Comparison of ENCODE assay signal across 8 cellular contexts in genomic region chr9:127396808-127397721, GRCh38. TPM values are rescaled to one million over a fixed set of nuclear protein-coding genes. Genes with fewer than 3 reads are reported as not detected.
A peak's percentile ranks its signal among the peaks of the same experiment; 100 is the strongest.
DNase-seq lines count a peak whose midpoint lies in the region; ATAC-seq and TF ChIP-seq lines count a peak whose summit lies in the region.

A gene with protein sequence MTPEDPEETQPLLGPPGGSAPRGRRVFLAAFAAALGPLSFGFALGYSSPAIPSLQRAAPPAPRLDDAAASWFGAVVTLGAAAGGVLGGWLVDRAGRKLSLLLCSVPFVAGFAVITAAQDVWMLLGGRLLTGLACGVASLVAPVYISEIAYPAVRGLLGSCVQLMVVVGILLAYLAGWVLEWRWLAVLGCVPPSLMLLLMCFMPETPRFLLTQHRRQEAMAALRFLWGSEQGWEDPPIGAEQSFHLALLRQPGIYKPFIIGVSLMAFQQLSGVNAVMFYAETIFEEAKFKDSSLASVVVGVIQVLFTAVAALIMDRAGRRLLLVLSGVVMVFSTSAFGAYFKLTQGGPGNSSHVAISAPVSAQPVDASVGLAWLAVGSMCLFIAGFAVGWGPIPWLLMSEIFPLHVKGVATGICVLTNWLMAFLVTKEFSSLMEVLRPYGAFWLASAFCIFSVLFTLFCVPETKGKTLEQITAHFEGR (plus strand): TSS chr9:127397169. CDS start chr9:127397231, 62 bp downstream.

- peaks cover 4% of the 10 kb centered on the region for H3K36me3 Mint-ChIP-seq in progenitor cell of endocrine pancreas (ENCODE audit: insufficient read depth)

- H3K27me3 Mint-ChIP-seq in progenitor cell of endocrine pancreas, result no peaks in the 10 kb centered on the region

- H3K27ac ChIP-seq in upper lobe of right lung, result peak within 1 kb of the TSS; percentile 86

- H3K27me3 ChIP-seq in upper lobe of right lung, result no peaks in the 10 kb centered on the region

- H3K4me1 ChIP-seq in upper lobe of right lung, result peaks cover 16% of the 10 kb centered on the region

- H3K27ac Mint-ChIP-seq in progenitor cell of endocrine pancreas, result peak within 1 kb of the TSS; percentile 90

- no peaks in the 10 kb centered on the region for H3K9me3 Mint-ChIP-seq in progenitor cell of endocrine pancreas (ENCODE audit: low read depth)

- H3K4me1 Mint-ChIP-seq in progenitor cell of endocrine pancreas (ENCODE audit: low read depth), result peaks cover 17% of the 10 kb centered on the region

- peak; percentile 93 for ATAC-seq in HG02759 (IDR thresholded peaks at IDR 0.05; ENCODE audit: unreplicated experiment)
- ATAC-seq in left ventricle myocardium superior, result peak; percentile 97
- ATAC-seq in upper lobe of right lung, result peak; percentile 95

- intact Hi-C loops in left ventricle myocardium superior (cut with micrococcal nuclease), result no loop called here
- intact Hi-C loops in upper lobe of right lung (cut with DNase I), result loop anchor here (10.0 kb wide), 1 partner anchor 182 kb away; no protein-coding TSS in a partner anchor

- TF ChIP-seq CTCF in GM12873 (IDR thresholded peaks at IDR 0.05; ENCODE audit: insufficient read depth, low read depth, low read length, missing control alignments), result peak; percentile 11
- TF ChIP-seq CTCF in progenitor cell of endocrine pancreas (IDR thresholded peaks at IDR 0.05; ENCODE audit: unreplicated experiment), result peak; percentile 43
- TF ChIP-seq CTCF in upper lobe of right lung (IDR thresholded peaks at IDR 0.05), result no peak

- H3K36me3 ChIP-seq in upper lobe of right lung, result no peaks in the 10 kb centered on the region

- H3K4me3 ChIP-seq in upper lobe of right lung, result peak within 1 kb of the TSS; percentile 85

- no peaks in the 10 kb centered on the region for H3K9me3 ChIP-seq in upper lobe of right lung

- peak within 1 kb of the TSS; percentile 82 for H3K4me3 Mint-ChIP-seq in progenitor cell of endocrine pancreas (ENCODE audit: low read depth)

- DNase-seq in NCI-H146 (lab: John Stamatoyannopoulos, UW) (peak; percentile 99), T-helper 2 cell (peak; percentile 78 to 99 (median 90)), anterior cingulate cortex (lab: John Stamatoyannopoulos, UW) (peak; percentile 84 to 100 (median 99)), left ventricle myocardium superior (peak; percentile 98), progenitor cell of endocrine pancreas (ENCODE audit: low spot score, unreplicated experiment) (peak; percentile 98), upper lobe of right lung (peak; percentile 99)

RNA-seq across cellular contexts. Expression of the gene that starts here (rescaled TPM):
- total RNA-seq in left ventricle myocardium superior (18.6 TPM), progenitor cell of endocrine pancreas (48.0 and 50.7 TPM in 2 replicates), upper lobe of right lung (21.8 TPM)

Comparison
In these comparisons a context has a peak if more than half of its experiments do, and no peak if none do; other contexts are left out.
1. Peak in every context shown above with its lines: DNase-seq, ATAC-seq, H3K4me3 ChIP-seq and H3K27ac ChIP-seq.